ENCODE assay signal across 13 cellular contexts in genomic region chr11:79018371-79018849, GRCh38.
DNase-seq lines count a peak whose midpoint lies in the region; ATAC-seq and TF ChIP-seq lines count a peak whose summit lies in the region.
"Had no signal": no experiment of that assay in that cellular context is flagged by ENCODE, and none has a peak within 500 bp of the region (broad histone marks: within the 10 kb centered on the region; RNA-seq: fewer than 3 reads in every experiment).

No MANE protein-coding gene starts in this region.

- peaks cover 73% of the 10 kb centered on the region for H3K4me1 Mint-ChIP-seq in mesothelial cell of epicardium
- H3K4me1 Mint-ChIP-seq: IgD-negative memory B cell had no signal

- H3K27ac ChIP-seq in ascending aorta, result no peak overlapping the region
- H3K27ac ChIP-seq: VCaP had no signal

- peak; percentile 86 for DNase-seq in BE2C
- DNase-seq in NCI-H82 (lab: John Stamatoyannopoulos, UW), result peak; percentile 92
- peak; percentile 65 for DNase-seq in dedifferentiated amniotic fluid mesenchymal stem cell (ENCODE audit: extremely low spot score)
- peak in 1 of 2 experiments; percentile 51 for DNase-seq in mesothelial cell of epicardium (ENCODE audit: low spot score in 2 of 2, unreplicated experiment in 2 of 2)
- no peak for DNase-seq in ascending aorta (ENCODE audit: low spot score in 2 of 2)
- DNase-seq in NCI-H1092 (lab: John Stamatoyannopoulos, UW), result no peak
- no peak for DNase-seq in retina
- DNase-seq: NCI-H2081; stimulated activated naive CD4-positive, alpha-beta T cell treated with Interleukin-2 at 50 U/mL for 16 hours had no signal

- H3K4me3 ChIP-seq in BE2C (ENCODE audit: low read depth, low read length) (no peak overlapping the region), ascending aorta (no peak overlapping the region)

- H3K36me3 ChIP-seq in BE2C (no peaks in the 10 kb centered on the region), ascending aorta (no peaks in the 10 kb centered on the region)

- peak overlapping the region; percentile 90 for H3K27ac Mint-ChIP-seq in mesothelial cell of epicardium
- H3K27ac Mint-ChIP-seq: dendritic cell treated with granulocyte-macrophage colony-stimulating factor and Interleukin-4, amounts not matched to agents 40 ng/mL and 50 ng/mL, for 4 days; IgD-negative memory B cell had no signal

- H3K9me3 ChIP-seq in BE2C (no peaks in the 10 kb centered on the region), ascending aorta (no peaks in the 10 kb centered on the region)

- H3K27me3 ChIP-seq in BE2C (no peaks in the 10 kb centered on the region), ascending aorta (no peaks in the 10 kb centered on the region)

- TF ChIP-seq CTCF in BE2C (IDR thresholded peaks at IDR 0.05; ENCODE audit: low read depth, low read length), result no peak
- TF ChIP-seq CTCF in mesothelial cell of epicardium (IDR thresholded peaks at IDR 0.05; ENCODE audit: unreplicated experiment), result no peak
- TF ChIP-seq CTCF in ascending aorta (IDR thresholded peaks at IDR 0.05), result no peak

- ATAC-seq in GM19324 (IDR thresholded peaks at IDR 0.05; ENCODE audit: low FRiP score, unreplicated experiment), result no peak

- intact Hi-C loops in ascending aorta (cut with DNase I), result no loop called here

- H3K4me3 Mint-ChIP-seq in mesothelial cell of epicardium, result no peak overlapping the region
- H3K4me3 Mint-ChIP-seq: dendritic cell treated with granulocyte-macrophage colony-stimulating factor and Interleukin-4, amounts not matched to agents 40 ng/mL and 50 ng/mL, for 4 days; IgD-negative memory B cell had no signal

- peaks cover 55% of the 10 kb centered on the region for H3K4me1 ChIP-seq in BE2C
- no peaks in the 10 kb centered on the region for H3K4me1 ChIP-seq in ascending aorta

- H3K36me3 Mint-ChIP-seq in mesothelial cell of epicardium, result peaks cover 8% of the 10 kb centered on the region
- H3K36me3 Mint-ChIP-seq: IgD-negative memory B cell had no signal

- no peaks in the 10 kb centered on the region for H3K9me3 Mint-ChIP-seq in mesothelial cell of epicardium
- H3K9me3 Mint-ChIP-seq: dendritic cell treated with granulocyte-macrophage colony-stimulating factor and Interleukin-4, amounts not matched to agents 40 ng/mL and 50 ng/mL, for 4 days; IgD-negative memory B cell had no signal

- H3K27me3 Mint-ChIP-seq in mesothelial cell of epicardium (ENCODE audit: low read depth), result no peaks in the 10 kb centered on the region

Comparison
In these comparisons a context has a peak if more than half of its experiments do, and no peak if none do; other contexts are left out.
1. DNase-seq: peak in BE2C (single experiment), NCI-H82 (single experiment) and dedifferentiated amniotic fluid mesenchymal stem cell (single experiment); none in ascending aorta (0 of 2), NCI-H1092 (single experiment) and retina (single experiment).